Comparison of ENCODE assay signal across 1 cellular context in genomic region chr16:85567101-85567866, GRCh38.
TF ChIP-seq lines count a peak whose summit lies in the region.

No MANE protein-coding gene starts in this region.

TF ChIP-seq in K562, 482 proteins besides CTCF, POLR2A, EP300 and RAD21 (continued from another document and continues in another):
- TF ChIP-seq, protein P1, sequence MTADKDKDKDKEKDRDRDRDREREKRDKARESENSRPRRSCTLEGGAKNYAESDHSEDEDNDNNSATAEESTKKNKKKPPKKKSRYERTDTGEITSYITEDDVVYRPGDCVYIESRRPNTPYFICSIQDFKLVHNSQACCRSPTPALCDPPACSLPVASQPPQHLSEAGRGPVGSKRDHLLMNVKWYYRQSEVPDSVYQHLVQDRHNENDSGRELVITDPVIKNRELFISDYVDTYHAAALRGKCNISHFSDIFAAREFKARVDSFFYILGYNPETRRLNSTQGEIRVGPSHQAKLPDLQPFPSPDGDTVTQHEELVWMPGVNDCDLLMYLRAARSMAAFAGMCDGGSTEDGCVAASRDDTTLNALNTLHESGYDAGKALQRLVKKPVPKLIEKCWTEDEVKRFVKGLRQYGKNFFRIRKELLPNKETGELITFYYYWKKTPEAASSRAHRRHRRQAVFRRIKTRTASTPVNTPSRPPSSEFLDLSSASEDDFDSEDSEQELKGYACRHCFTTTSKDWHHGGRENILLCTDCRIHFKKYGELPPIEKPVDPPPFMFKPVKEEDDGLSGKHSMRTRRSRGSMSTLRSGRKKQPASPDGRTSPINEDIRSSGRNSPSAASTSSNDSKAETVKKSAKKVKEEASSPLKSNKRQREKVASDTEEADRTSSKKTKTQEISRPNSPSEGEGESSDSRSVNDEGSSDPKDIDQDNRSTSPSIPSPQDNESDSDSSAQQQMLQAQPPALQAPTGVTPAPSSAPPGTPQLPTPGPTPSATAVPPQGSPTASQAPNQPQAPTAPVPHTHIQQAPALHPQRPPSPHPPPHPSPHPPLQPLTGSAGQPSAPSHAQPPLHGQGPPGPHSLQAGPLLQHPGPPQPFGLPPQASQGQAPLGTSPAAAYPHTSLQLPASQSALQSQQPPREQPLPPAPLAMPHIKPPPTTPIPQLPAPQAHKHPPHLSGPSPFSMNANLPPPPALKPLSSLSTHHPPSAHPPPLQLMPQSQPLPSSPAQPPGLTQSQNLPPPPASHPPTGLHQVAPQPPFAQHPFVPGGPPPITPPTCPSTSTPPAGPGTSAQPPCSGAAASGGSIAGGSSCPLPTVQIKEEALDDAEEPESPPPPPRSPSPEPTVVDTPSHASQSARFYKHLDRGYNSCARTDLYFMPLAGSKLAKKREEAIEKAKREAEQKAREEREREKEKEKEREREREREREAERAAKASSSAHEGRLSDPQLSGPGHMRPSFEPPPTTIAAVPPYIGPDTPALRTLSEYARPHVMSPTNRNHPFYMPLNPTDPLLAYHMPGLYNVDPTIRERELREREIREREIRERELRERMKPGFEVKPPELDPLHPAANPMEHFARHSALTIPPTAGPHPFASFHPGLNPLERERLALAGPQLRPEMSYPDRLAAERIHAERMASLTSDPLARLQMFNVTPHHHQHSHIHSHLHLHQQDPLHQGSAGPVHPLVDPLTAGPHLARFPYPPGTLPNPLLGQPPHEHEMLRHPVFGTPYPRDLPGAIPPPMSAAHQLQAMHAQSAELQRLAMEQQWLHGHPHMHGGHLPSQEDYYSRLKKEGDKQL (CRISPR knock-in tag; IDR thresholded peaks at IDR 0.05; ENCODE audit: borderline replicate concordance): no peak
- TF ChIP-seq ZNF316 (IDR thresholded peaks at IDR 0.05): no peak; the same call in 1 of the 2 replicates
- peak; percentile 88 for TF ChIP-seq HIVEP1 (CRISPR knock-in tag; IDR thresholded peaks at IDR 0.05)
- TF ChIP-seq NCOA6 (IDR thresholded peaks at IDR 0.05): no peak
- TF ChIP-seq, protein P2, sequence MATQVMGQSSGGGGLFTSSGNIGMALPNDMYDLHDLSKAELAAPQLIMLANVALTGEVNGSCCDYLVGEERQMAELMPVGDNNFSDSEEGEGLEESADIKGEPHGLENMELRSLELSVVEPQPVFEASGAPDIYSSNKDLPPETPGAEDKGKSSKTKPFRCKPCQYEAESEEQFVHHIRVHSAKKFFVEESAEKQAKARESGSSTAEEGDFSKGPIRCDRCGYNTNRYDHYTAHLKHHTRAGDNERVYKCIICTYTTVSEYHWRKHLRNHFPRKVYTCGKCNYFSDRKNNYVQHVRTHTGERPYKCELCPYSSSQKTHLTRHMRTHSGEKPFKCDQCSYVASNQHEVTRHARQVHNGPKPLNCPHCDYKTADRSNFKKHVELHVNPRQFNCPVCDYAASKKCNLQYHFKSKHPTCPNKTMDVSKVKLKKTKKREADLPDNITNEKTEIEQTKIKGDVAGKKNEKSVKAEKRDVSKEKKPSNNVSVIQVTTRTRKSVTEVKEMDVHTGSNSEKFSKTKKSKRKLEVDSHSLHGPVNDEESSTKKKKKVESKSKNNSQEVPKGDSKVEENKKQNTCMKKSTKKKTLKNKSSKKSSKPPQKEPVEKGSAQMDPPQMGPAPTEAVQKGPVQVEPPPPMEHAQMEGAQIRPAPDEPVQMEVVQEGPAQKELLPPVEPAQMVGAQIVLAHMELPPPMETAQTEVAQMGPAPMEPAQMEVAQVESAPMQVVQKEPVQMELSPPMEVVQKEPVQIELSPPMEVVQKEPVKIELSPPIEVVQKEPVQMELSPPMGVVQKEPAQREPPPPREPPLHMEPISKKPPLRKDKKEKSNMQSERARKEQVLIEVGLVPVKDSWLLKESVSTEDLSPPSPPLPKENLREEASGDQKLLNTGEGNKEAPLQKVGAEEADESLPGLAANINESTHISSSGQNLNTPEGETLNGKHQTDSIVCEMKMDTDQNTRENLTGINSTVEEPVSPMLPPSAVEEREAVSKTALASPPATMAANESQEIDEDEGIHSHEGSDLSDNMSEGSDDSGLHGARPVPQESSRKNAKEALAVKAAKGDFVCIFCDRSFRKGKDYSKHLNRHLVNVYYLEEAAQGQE (CRISPR knock-in tag; IDR thresholded peaks at IDR 0.05; ENCODE audit: low read depth): 0 out of 2 replicates have a peak, but pooled peaks have one; percentile 63
- TF ChIP-seq ETS2 (tag; IDR thresholded peaks at IDR 0.05; ENCODE audit: borderline replicate concordance, poor library complexity, severe bottlenecking): no peak
- no peak for TF ChIP-seq EGR1 (conservative IDR thresholded peaks at IDR 0.05)
- TF ChIP-seq RNF219 (CRISPR knock-in tag; IDR thresholded peaks at IDR 0.05): no peak
- TF ChIP-seq CHD2 (IDR thresholded peaks at IDR 0.05; ENCODE audit: low read depth, low read length): no peak
- peak; percentile 65; the same call in 1 of the 2 replicates for TF ChIP-seq ERF (CRISPR knock-in tag; IDR thresholded peaks at IDR 0.05)
- TF ChIP-seq RCOR1 (IDR thresholded peaks at IDR 0.05; ENCODE audit: borderline replicate concordance in 1 of 2, low read depth in 2 of 2, low read length in 2 of 2): no peak
- 0 out of 2 replicates have a peak, but pooled peaks have one; percentile 31 for TF ChIP-seq GABPA (tag; conservative IDR thresholded peaks at IDR 0.05; ENCODE audit: low read depth)
- peak; percentile 90 for TF ChIP-seq L3MBTL2 (IDR thresholded peaks at IDR 0.05)
- TF ChIP-seq GTF2F1 (IDR thresholded peaks at IDR 0.05; ENCODE audit: low read depth, low read length): no peak; the same call in 1 of the 2 replicates
- TF ChIP-seq HLTF (IDR thresholded peaks at IDR 0.05): no peak
- no peak for TF ChIP-seq SAFB2 (IDR thresholded peaks at IDR 0.05; ENCODE audit: borderline replicate concordance, low read depth, low read length, severe bottlenecking)
- TF ChIP-seq ZNF830 (CRISPR knock-in tag; IDR thresholded peaks at IDR 0.05): peak; percentile 12; the same call in 1 of the 2 replicates
- no peak for TF ChIP-seq SMARCA5 (IDR thresholded peaks at IDR 0.05)
- TF ChIP-seq TAF9B (IDR thresholded peaks at IDR 0.05; ENCODE audit: partially characterized antibody): no peak
- TF ChIP-seq ZNF133 (CRISPR knock-in tag; IDR thresholded peaks at IDR 0.05): no peak
- TF ChIP-seq FOXO4 (CRISPR knock-in tag; IDR thresholded peaks at IDR 0.05): no peak
- TF ChIP-seq ARID3A (IDR thresholded peaks at IDR 0.05; ENCODE audit: borderline replicate concordance, low read depth, low read length): no peak
- no peak; the same call in 1 of the 2 replicates for TF ChIP-seq MECOM (CRISPR knock-in tag; IDR thresholded peaks at IDR 0.05)
- TF ChIP-seq SIRT6 (IDR thresholded peaks at IDR 0.05; ENCODE audit: low read depth, low read length): no peak
- no peak for TF ChIP-seq TSC22D4 (tag; IDR thresholded peaks at IDR 0.05)
- no peak for TF ChIP-seq RFX1 (IDR thresholded peaks at IDR 0.05)
- TF ChIP-seq ZNF3 (CRISPR knock-in tag; IDR thresholded peaks at IDR 0.05): no peak
- no peak for TF ChIP-seq GTF2A2 (tag; IDR thresholded peaks at IDR 0.05)
- TF ChIP-seq ZNF512 (tag; IDR thresholded peaks at IDR 0.05): no peak
- no peak for TF ChIP-seq BRCA1 (IDR thresholded peaks at IDR 0.05)
- TF ChIP-seq BRCA1 (CRISPR knock-in tag; IDR thresholded peaks at IDR 0.05): no peak
- TF ChIP-seq ILF3 (IDR thresholded peaks at IDR 0.05; ENCODE audit: borderline replicate concordance): no peak
- peak; percentile 54 to 63; a peak in 3 of 4 replicates for TF ChIP-seq TBL1XR1 (IDR thresholded peaks at IDR 0.05; ENCODE audit: low read length in 2 of 2)
- TF ChIP-seq ZNF717 (CRISPR knock-in tag; IDR thresholded peaks at IDR 0.05): no peak
- TF ChIP-seq, protein P3, sequence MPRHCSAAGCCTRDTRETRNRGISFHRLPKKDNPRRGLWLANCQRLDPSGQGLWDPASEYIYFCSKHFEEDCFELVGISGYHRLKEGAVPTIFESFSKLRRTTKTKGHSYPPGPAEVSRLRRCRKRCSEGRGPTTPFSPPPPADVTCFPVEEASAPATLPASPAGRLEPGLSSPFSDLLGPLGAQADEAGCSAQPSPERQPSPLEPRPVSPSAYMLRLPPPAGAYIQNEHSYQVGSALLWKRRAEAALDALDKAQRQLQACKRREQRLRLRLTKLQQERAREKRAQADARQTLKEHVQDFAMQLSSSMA (CRISPR knock-in tag; IDR thresholded peaks at IDR 0.05): no peak
- no peak for TF ChIP-seq ZNF280A (IDR thresholded peaks at IDR 0.05; ENCODE audit: low read depth, partially characterized antibody)
- TF ChIP-seq CBX2 (IDR thresholded peaks at IDR 0.05; ENCODE audit: insufficient read depth, low read length, poor library complexity, severe bottlenecking): no peak
- peak; percentile 45; the same call in 1 of the 2 replicates for TF ChIP-seq SMC3 (conservative IDR thresholded peaks at IDR 0.05; ENCODE audit: insufficient read depth, low read depth, low read length)
- TF ChIP-seq POLR2G (IDR thresholded peaks at IDR 0.05; ENCODE audit: low read depth, low read length): peak; percentile 81
- no peak for TF ChIP-seq WHSC1 (IDR thresholded peaks at IDR 0.05; ENCODE audit: low read length)
- no peak for TF ChIP-seq ZZZ3 (IDR thresholded peaks at IDR 0.05)
- TF ChIP-seq SOX6 (IDR thresholded peaks at IDR 0.05): peak; percentile 49; the same call in 1 of the 2 replicates
- TF ChIP-seq ZBTB1 (CRISPR knock-in tag; IDR thresholded peaks at IDR 0.05; ENCODE audit: borderline replicate concordance, low read depth): no peak
- TF ChIP-seq ASH1L (IDR thresholded peaks at IDR 0.05; ENCODE audit: borderline replicate concordance, low read depth, partially characterized antibody): no peak
- TF ChIP-seq POLR2H (tag; IDR thresholded peaks at IDR 0.05; ENCODE audit: low read depth): no peak
- peak; percentile 8; the same call in 1 of the 2 replicates for TF ChIP-seq JUN (IDR thresholded peaks at IDR 0.05; ENCODE audit: borderline replicate concordance, low read depth, low read length)
- peak; percentile 69; the same call in 1 of the 2 replicates for TF ChIP-seq JUN (CRISPR knock-in tag; IDR thresholded peaks at IDR 0.05; ENCODE audit: borderline replicate concordance)
- peak; percentile 85 for TF ChIP-seq NFRKB (IDR thresholded peaks at IDR 0.05; ENCODE audit: low read depth)
